Comparison of ENCODE assay signal across 1 cellular context in the genomic region with DNA sequence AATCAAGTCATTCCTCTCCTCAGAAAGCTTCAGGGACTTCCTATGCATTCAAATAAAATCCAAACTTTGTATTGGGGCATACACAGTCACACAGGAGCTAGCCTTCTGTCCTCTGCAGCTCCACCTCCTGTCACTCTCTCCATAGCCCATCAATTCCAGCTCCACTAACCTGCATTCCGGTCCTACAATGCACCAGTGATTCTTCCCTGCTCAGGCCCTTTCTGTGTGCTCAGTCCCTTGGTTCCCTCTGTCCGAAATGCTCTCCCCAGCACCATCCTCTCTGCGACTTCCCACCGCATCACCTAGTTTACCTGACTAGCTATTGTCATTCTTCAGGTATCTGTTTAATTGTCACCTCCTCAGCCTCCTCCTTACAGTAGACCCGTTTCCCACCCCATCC.
TF ChIP-seq lines count a peak whose summit lies in the region.

No MANE protein-coding gene starts in this region.

TF ChIP-seq in HepG2, 621 proteins besides CTCF, POLR2A, EP300 and RAD21:
- no peak for TF ChIP-seq CAMTA2 (CRISPR knock-in tag; IDR thresholded peaks at IDR 0.05; ENCODE audit: borderline replicate concordance)
- TF ChIP-seq TEAD3 (CRISPR knock-in tag; optimal IDR thresholded peaks at IDR 0.05; ENCODE audit: borderline replicate concordance), result peak; percentile 46
- TF ChIP-seq NFRKB (IDR thresholded peaks at IDR 0.05), result no peak
- no peak for TF ChIP-seq STAG1 (CRISPR knock-in tag; IDR thresholded peaks at IDR 0.05)
- no peak for TF ChIP-seq PRPF4 (IDR thresholded peaks at IDR 0.05; ENCODE audit: low read depth, low read length, poor library complexity, severe bottlenecking)
- no peak for TF ChIP-seq SRF (IDR thresholded peaks at IDR 0.05; ENCODE audit: low read depth, low read length)
- no peak for TF ChIP-seq ZBTB1 (CRISPR knock-in tag; IDR thresholded peaks at IDR 0.05; ENCODE audit: borderline replicate concordance)
- no peak for TF ChIP-seq ZFP90 (CRISPR knock-in tag; IDR thresholded peaks at IDR 0.05; ENCODE audit: borderline replicate concordance)
- TF ChIP-seq, protein P1, sequence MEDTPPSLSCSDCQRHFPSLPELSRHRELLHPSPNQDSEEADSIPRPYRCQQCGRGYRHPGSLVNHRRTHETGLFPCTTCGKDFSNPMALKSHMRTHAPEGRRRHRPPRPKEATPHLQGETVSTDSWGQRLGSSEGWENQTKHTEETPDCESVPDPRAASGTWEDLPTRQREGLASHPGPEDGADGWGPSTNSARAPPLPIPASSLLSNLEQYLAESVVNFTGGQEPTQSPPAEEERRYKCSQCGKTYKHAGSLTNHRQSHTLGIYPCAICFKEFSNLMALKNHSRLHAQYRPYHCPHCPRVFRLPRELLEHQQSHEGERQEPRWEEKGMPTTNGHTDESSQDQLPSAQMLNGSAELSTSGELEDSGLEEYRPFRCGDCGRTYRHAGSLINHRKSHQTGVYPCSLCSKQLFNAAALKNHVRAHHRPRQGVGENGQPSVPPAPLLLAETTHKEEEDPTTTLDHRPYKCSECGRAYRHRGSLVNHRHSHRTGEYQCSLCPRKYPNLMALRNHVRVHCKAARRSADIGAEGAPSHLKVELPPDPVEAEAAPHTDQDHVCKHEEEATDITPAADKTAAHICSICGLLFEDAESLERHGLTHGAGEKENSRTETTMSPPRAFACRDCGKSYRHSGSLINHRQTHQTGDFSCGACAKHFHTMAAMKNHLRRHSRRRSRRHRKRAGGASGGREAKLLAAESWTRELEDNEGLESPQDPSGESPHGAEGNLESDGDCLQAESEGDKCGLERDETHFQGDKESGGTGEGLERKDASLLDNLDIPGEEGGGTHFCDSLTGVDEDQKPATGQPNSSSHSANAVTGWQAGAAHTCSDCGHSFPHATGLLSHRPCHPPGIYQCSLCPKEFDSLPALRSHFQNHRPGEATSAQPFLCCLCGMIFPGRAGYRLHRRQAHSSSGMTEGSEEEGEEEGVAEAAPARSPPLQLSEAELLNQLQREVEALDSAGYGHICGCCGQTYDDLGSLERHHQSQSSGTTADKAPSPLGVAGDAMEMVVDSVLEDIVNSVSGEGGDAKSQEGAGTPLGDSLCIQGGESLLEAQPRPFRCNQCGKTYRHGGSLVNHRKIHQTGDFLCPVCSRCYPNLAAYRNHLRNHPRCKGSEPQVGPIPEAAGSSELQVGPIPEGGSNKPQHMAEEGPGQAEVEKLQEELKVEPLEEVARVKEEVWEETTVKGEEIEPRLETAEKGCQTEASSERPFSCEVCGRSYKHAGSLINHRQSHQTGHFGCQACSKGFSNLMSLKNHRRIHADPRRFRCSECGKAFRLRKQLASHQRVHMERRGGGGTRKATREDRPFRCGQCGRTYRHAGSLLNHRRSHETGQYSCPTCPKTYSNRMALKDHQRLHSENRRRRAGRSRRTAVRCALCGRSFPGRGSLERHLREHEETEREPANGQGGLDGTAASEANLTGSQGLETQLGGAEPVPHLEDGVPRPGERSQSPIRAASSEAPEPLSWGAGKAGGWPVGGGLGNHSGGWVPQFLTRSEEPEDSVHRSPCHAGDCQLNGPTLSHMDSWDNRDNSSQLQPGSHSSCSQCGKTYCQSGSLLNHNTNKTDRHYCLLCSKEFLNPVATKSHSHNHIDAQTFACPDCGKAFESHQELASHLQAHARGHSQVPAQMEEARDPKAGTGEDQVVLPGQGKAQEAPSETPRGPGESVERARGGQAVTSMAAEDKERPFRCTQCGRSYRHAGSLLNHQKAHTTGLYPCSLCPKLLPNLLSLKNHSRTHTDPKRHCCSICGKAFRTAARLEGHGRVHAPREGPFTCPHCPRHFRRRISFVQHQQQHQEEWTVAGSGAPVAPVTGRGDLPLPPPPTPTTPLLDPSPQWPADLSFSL (CRISPR knock-in tag; IDR thresholded peaks at IDR 0.05), result 0 out of 2 replicates have a peak, but pooled peaks have one; percentile 28
- TF ChIP-seq ZMYM3 (CRISPR knock-in tag; IDR thresholded peaks at IDR 0.05), result no peak
- peak; percentile 27; the same call in 1 of the 2 replicates for TF ChIP-seq ZNF292 (CRISPR knock-in tag; IDR thresholded peaks at IDR 0.05; ENCODE audit: borderline replicate concordance, low read depth)
- no peak for TF ChIP-seq GTF3A (CRISPR knock-in tag; conservative IDR thresholded peaks at IDR 0.05)
- TF ChIP-seq SAP130 (CRISPR knock-in tag; IDR thresholded peaks at IDR 0.05; ENCODE audit: low read depth), result no peak
- no peak for TF ChIP-seq KDM2A (CRISPR knock-in tag; IDR thresholded peaks at IDR 0.05; ENCODE audit: borderline replicate concordance, low read depth)
- TF ChIP-seq, protein P2, sequence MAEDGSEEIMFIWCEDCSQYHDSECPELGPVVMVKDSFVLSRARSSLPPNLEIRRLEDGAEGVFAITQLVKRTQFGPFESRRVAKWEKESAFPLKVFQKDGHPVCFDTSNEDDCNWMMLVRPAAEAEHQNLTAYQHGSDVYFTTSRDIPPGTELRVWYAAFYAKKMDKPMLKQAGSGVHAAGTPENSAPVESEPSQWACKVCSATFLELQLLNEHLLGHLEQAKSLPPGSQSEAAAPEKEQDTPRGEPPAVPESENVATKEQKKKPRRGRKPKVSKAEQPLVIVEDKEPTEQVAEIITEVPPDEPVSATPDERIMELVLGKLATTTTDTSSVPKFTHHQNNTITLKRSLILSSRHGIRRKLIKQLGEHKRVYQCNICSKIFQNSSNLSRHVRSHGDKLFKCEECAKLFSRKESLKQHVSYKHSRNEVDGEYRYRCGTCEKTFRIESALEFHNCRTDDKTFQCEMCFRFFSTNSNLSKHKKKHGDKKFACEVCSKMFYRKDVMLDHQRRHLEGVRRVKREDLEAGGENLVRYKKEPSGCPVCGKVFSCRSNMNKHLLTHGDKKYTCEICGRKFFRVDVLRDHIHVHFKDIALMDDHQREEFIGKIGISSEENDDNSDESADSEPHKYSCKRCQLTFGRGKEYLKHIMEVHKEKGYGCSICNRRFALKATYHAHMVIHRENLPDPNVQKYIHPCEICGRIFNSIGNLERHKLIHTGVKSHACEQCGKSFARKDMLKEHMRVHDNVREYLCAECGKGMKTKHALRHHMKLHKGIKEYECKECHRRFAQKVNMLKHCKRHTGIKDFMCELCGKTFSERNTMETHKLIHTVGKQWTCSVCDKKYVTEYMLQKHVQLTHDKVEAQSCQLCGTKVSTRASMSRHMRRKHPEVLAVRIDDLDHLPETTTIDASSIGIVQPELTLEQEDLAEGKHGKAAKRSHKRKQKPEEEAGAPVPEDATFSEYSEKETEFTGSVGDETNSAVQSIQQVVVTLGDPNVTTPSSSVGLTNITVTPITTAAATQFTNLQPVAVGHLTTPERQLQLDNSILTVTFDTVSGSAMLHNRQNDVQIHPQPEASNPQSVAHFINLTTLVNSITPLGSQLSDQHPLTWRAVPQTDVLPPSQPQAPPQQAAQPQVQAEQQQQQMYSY (CRISPR knock-in tag; IDR thresholded peaks at IDR 0.05), result peak; percentile 15; the same call in 1 of the 2 replicates
- TF ChIP-seq, protein P3, sequence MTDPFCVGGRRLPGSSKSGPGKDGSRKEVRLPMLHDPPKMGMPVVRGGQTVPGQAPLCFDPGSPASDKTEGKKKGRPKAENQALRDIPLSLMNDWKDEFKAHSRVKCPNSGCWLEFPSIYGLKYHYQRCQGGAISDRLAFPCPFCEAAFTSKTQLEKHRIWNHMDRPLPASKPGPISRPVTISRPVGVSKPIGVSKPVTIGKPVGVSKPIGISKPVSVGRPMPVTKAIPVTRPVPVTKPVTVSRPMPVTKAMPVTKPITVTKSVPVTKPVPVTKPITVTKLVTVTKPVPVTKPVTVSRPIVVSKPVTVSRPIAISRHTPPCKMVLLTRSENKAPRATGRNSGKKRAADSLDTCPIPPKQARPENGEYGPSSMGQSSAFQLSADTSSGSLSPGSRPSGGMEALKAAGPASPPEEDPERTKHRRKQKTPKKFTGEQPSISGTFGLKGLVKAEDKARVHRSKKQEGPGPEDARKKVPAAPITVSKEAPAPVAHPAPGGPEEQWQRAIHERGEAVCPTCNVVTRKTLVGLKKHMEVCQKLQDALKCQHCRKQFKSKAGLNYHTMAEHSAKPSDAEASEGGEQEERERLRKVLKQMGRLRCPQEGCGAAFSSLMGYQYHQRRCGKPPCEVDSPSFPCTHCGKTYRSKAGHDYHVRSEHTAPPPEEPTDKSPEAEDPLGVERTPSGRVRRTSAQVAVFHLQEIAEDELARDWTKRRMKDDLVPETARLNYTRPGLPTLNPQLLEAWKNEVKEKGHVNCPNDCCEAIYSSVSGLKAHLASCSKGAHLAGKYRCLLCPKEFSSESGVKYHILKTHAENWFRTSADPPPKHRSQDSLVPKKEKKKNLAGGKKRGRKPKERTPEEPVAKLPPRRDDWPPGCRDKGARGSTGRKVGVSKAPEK (CRISPR knock-in tag; IDR thresholded peaks at IDR 0.05; ENCODE audit: borderline replicate concordance), result no peak
- TF ChIP-seq, protein P4, sequence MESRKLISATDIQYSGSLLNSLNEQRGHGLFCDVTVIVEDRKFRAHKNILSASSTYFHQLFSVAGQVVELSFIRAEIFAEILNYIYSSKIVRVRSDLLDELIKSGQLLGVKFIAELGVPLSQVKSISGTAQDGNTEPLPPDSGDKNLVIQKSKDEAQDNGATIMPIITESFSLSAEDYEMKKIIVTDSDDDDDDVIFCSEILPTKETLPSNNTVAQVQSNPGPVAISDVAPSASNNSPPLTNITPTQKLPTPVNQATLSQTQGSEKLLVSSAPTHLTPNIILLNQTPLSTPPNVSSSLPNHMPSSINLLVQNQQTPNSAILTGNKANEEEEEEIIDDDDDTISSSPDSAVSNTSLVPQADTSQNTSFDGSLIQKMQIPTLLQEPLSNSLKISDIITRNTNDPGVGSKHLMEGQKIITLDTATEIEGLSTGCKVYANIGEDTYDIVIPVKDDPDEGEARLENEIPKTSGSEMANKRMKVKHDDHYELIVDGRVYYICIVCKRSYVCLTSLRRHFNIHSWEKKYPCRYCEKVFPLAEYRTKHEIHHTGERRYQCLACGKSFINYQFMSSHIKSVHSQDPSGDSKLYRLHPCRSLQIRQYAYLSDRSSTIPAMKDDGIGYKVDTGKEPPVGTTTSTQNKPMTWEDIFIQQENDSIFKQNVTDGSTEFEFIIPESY (CRISPR knock-in tag; IDR thresholded peaks at IDR 0.05), result no peak
- TF ChIP-seq HNF4A (CRISPR knock-in tag; IDR thresholded peaks at IDR 0.05), result no peak
- TF ChIP-seq CBX2 (IDR thresholded peaks at IDR 0.05; ENCODE audit: low read depth, low read length), result no peak
- TF ChIP-seq CBX2 (CRISPR knock-in tag; IDR thresholded peaks at IDR 0.05; ENCODE audit: low read depth), result no peak
- TF ChIP-seq NR2C2 (CRISPR knock-in tag; IDR thresholded peaks at IDR 0.05; ENCODE audit: borderline replicate concordance), result no peak
